ENCODE assay signal across 19 cellular contexts in genomic region chr3:30904986-30905385, GRCh38. TPM values are rescaled to one million over a fixed set of nuclear protein-coding genes. Genes with fewer than 3 reads are reported as not detected.
"Had no signal": no experiment of that assay in that cellular context is flagged by ENCODE, and none has a peak within 500 bp of the region (broad histone marks: within the 10 kb centered on the region; RNA-seq: fewer than 3 reads in every experiment).

No MANE protein-coding gene starts in this region.

- H3K4me1 ChIP-seq: esophagus squamous epithelium, lower lobe of right lung, neural progenitor cell, tibial nerve had no signal

- H3K27ac ChIP-seq: esophagus squamous epithelium, lower lobe of right lung, neural progenitor cell, tibial nerve had no signal

- H3K4me3 ChIP-seq: esophagus squamous epithelium, lower lobe of right lung, neural progenitor cell, tibial nerve had no signal

- H2AFZ ChIP-seq: neural progenitor cell had no signal

- H3K27me3 ChIP-seq: esophagus squamous epithelium, neural progenitor cell, tibial nerve had no signal

- H3K4me2 ChIP-seq: neural progenitor cell had no signal

- H3K36me3 ChIP-seq: esophagus squamous epithelium, lower lobe of right lung, neural progenitor cell, tibial nerve had no signal

- DNase-seq: activated CD4-positive, alpha-beta T cell treated with anti-CD3 and anti-CD28 coated beads, Interleukin-2, amount 10 ng/mL, durations not matched to agents 24 days and 14 days; activated CD4-positive, CD25-positive, alpha-beta regulatory T cell; activated CD8-positive, alpha-beta memory T cell treated with anti-CD3 and anti-CD28 coated beads, Interleukin-2, amount 50 U/mL, for 48 hours; activated CD8-positive, alpha-beta T cell treated with anti-CD3 and anti-CD28 coated beads, Interleukin-2, amount 10 ng/mL, durations not matched to agents 7 days and 5 days; activated gamma-delta T cell; activated T-cell treated with anti-CD3 and anti-CD28 coated beads, Interleukin-2, amount 50 U/mL, for 72 hours; effector CD8-positive, alpha-beta T cell; esophagus squamous epithelium; foreskin fibroblast; glutamatergic neuron; left cardiac atrium; lower lobe of right lung; retina; stimulated activated CD4-positive, alpha-beta T cell treated with anti-CD3 and anti-CD28 coated beads, Interleukin-2, amount 100 ng/mL, for 48 hours had no signal

- H3K9me3 ChIP-seq: esophagus squamous epithelium, lower lobe of right lung, tibial nerve had no signal

- H3K9ac ChIP-seq: neural progenitor cell had no signal

RNA-seq across cellular contexts. Expression of gene GADL1, which starts 10.5 kb away (rescaled TPM):
- total RNA-seq: activated CD4-positive, alpha-beta T cell treated with anti-CD3 and anti-CD28 coated beads, Interleukin-2, amount 10 ng/mL, durations not matched to agents 24 days and 14 days; activated CD8-positive, alpha-beta T cell treated with anti-CD3 and anti-CD28 coated beads, Interleukin-2, amount 10 ng/mL, durations not matched to agents 7 days and 5 days; activated T-cell treated with anti-CD3 and anti-CD28 coated beads, Interleukin-2, amount 50 U/mL, for 72 hours; endothelial cell of umbilical vein; esophagus squamous epithelium; left cardiac atrium; lower lobe of right lung; subcutaneous adipose tissue; T-helper 2 cell treated with Interferon-gamma antibody and Interleukin-4, amounts not matched to agents 100 ng/mL and 5 ng/mL, for 36 hours; tibial nerve had no signal
- polyA plus RNA-seq: endothelial cell of umbilical vein had no signal
